ENCODE assay signal across 15 cellular contexts in genomic region chr5:35317586-35317985, GRCh38.
A peak's percentile ranks its signal among the peaks of the same experiment; 100 is the strongest.
DNase-seq lines count a peak whose midpoint lies in the region; ATAC-seq, FAIRE-seq and TF ChIP-seq lines count a peak whose summit lies in the region.
"Had no signal": no experiment of that assay in that cellular context is flagged by ENCODE, and none has a peak within 500 bp of the region (broad histone marks: within the 10 kb centered on the region; RNA-seq: fewer than 3 reads in every experiment).

No MANE protein-coding gene starts in this region.

- peaks cover 5 to 14% (median 9%) of the 10 kb centered on the region in 7 donors for H3K9me3 Mint-ChIP-seq in CD14-positive monocyte
- peaks cover 3% of the 10 kb centered on the region for H3K9me3 Mint-ChIP-seq in stimulated activated effector memory CD8-positive, alpha-beta T cell treated with anti-CD3 and anti-CD28 coated beads, Interleukin-12 subunit alpha, Interleukin-12 subunit beta, amount 100 ng/mL, for 72 hours
- H3K9me3 Mint-ChIP-seq: GM23338 had no signal

- no peak for ATAC-seq in GM12878
- ATAC-seq in stimulated activated effector memory CD8-positive, alpha-beta T cell treated with anti-CD3 and anti-CD28 coated beads, Interleukin-12 subunit alpha, Interleukin-12 subunit beta, amount 100 ng/mL, for 72 hours = no peak
- ATAC-seq in GM21723 (IDR thresholded peaks at IDR 0.05; ENCODE audit: unreplicated experiment) = no peak
- no peak for ATAC-seq in psoas muscle
- ATAC-seq: GM23338 had no signal

- TF ChIP-seq POLR2A in GM12878 (IDR thresholded peaks at IDR 0.05; ENCODE audit: low read depth, low read length) = no peak

- H3K27ac Mint-ChIP-seq in CD14-positive monocyte = peak overlapping the region in 5 of 7 donors; percentile 19 to 77 (median 27)
- peak overlapping the region; percentile 46 for H3K27ac Mint-ChIP-seq in stimulated activated effector memory CD8-positive, alpha-beta T cell treated with anti-CD3 and anti-CD28 coated beads, Interleukin-12 subunit alpha, Interleukin-12 subunit beta, amount 100 ng/mL, for 72 hours
- H3K27ac Mint-ChIP-seq: CD4-positive, CD25-positive, alpha-beta regulatory T cell; GM23338 had no signal

- TF ChIP-seq CTCF in CD14-positive monocyte (IDR thresholded peaks at IDR 0.05) (no peak), GM12878 (IDR thresholded peaks at IDR 0.05 in 2 of 3, conservative IDR thresholded peaks at IDR 0.05 in 1 of 3; ENCODE audit: control insufficient read depth in 2 of 3, extremely low read depth in 1 of 3, insufficient read depth in 1 of 3, low read depth in 3 of 3, low read length in 3 of 3) (no peak), psoas muscle (IDR thresholded peaks at IDR 0.05) (no peak)

- H4K5ac ChIP-seq in mesendoderm (ENCODE audit: low read length) = no peak overlapping the region

- no peak overlapping the region for H3K18ac ChIP-seq in mesendoderm (ENCODE audit: low read length)

- no peak for TF ChIP-seq EP300 in GM12878 (IDR thresholded peaks at IDR 0.05; ENCODE audit: borderline replicate concordance in 1 of 2, control insufficient read depth in 1 of 2, low read depth in 2 of 2, low read length in 2 of 2)

- H3K79me1 ChIP-seq in mesendoderm (ENCODE audit: low read length) = no peaks in the 10 kb centered on the region

- POLR2A ChIA-PET in GM12878 (lab: Charles Lee) = interaction anchor here (0.6 to 2.2 kb wide), 5 partner anchors 8 to 88 kb away, joined by 3 to 14 read pairs (median 6); partner anchors contain the start of gene PRLR

- no peak overlapping the region for H2BK5ac ChIP-seq in mesendoderm (ENCODE audit: low read length)

- H3K36me3 Mint-ChIP-seq in CD14-positive monocyte = peaks cover 2 to 6% of the 10 kb centered on the region in 2 donors
- H3K36me3 Mint-ChIP-seq in stimulated activated effector memory CD8-positive, alpha-beta T cell treated with anti-CD3 and anti-CD28 coated beads, Interleukin-12 subunit alpha, Interleukin-12 subunit beta, amount 100 ng/mL, for 72 hours = no peaks in the 10 kb centered on the region
- H3K36me3 Mint-ChIP-seq: CD4-positive, CD25-positive, alpha-beta regulatory T cell had no signal

- 79% methylated on average over 2 of the region's 2 CpGs for WGBS in GM12878 (ENCODE audit: insufficient coverage, insufficient replicate concordance, low lambda C conversion rate, missing lambda C conversion rate)
- no CpG with 5 or more reads among the region's 2 CpGs for whole genome bisulfite sequencing in mesendoderm (ENCODE audit: extremely low coverage, insufficient coverage, low lambda C conversion rate)
- 87 to 93% (median 90%) methylated on average over 2 of the region's 2 CpGs for WGBS in psoas muscle, 3 donors

- H3K27me3 ChIP-seq in GM12878 (replicated peaks in 1 of 2; ENCODE audit: control insufficient read depth in 2 of 2, insufficient read depth in 2 of 2, low read length in 1 of 2) (no peaks in the 10 kb centered on the region), mesendoderm (ENCODE audit: insufficient read depth, low read length, poor library complexity) (no peaks in the 10 kb centered on the region), psoas muscle (ENCODE audit: insufficient read depth in 3 of 3, low read length in 2 of 3) (no peaks in the 10 kb centered on the region)
- H3K27me3 ChIP-seq: BLaER1 had no signal

- no peak overlapping the region for H3K23ac ChIP-seq in mesendoderm (ENCODE audit: low read length)

- no peak overlapping the region for H3K4ac ChIP-seq in mesendoderm (ENCODE audit: low read depth, low read length)

- peaks cover 3% of the 10 kb centered on the region; the same call in 1 of the 3 replicates for H3K9me3 ChIP-seq in GM12878 (replicated peaks; ENCODE audit: control insufficient read depth, insufficient read depth, low read length)
- H3K9me3 ChIP-seq in psoas muscle = no peaks in the 10 kb centered on the region
- H3K9me3 ChIP-seq: BLaER1 had no signal

- no peak overlapping the region for H3K4me3 ChIP-seq in GM12878
- H3K4me3 ChIP-seq in mesendoderm (ENCODE audit: low read length) = no peak overlapping the region
- H3K4me3 ChIP-seq in psoas muscle = no peak overlapping the region
- H3K4me3 ChIP-seq: BLaER1, GM23338 had no signal

- no peak overlapping the region for H3K27ac ChIP-seq in GM12878 (ENCODE audit: control insufficient read depth, insufficient read depth)
- peak overlapping the region; percentile 7 for H3K27ac ChIP-seq in mesendoderm (ENCODE audit: low read depth, low read length)
- H3K27ac ChIP-seq in psoas muscle = no peak overlapping the region
- H3K27ac ChIP-seq: BLaER1 had no signal

- FAIRE-seq in GM12878 (lab: Jason Lieb, UNC) = no peak
- FAIRE-seq: GM12891 had no signal

- RAD21 ChIA-PET in GM12878 (lab: Charles Lee; ENCODE audit: unreplicated experiment) = interaction anchor here (0.7 to 2.8 kb wide), 14 partner anchors 10 to 227 kb away, joined by 3 to 23 read pairs (median 4); partner anchors contain the start of gene PRLR

- peaks cover 0 to 1% (median 0%) of the 10 kb centered on the region in 3 donors for H3K27me3 Mint-ChIP-seq in CD14-positive monocyte (ENCODE audit: low read depth in 3 of 3)
- H3K27me3 Mint-ChIP-seq: CD4-positive, CD25-positive, alpha-beta regulatory T cell had no signal

- SMC1A ChIA-PET in GM12878 (lab: Charles Lee; ENCODE audit: uncharacterized antibody, unreplicated experiment) = interaction anchor here (0.9 to 6.5 kb wide), 15 partner anchors 8 to 133 kb away, joined by 3 to 74 read pairs (median 7); partner anchors contain the start of gene PRLR

- H3K4me3 Mint-ChIP-seq in CD14-positive monocyte = no peak overlapping the region
- no peak overlapping the region for H3K4me3 Mint-ChIP-seq in stimulated activated effector memory CD8-positive, alpha-beta T cell treated with anti-CD3 and anti-CD28 coated beads, Interleukin-12 subunit alpha, Interleukin-12 subunit beta, amount 100 ng/mL, for 72 hours
- H3K4me3 Mint-ChIP-seq: CD4-positive, CD25-positive, alpha-beta regulatory T cell; GM23338 had no signal

- H3K9ac ChIP-seq in GM12878 (ENCODE audit: control insufficient read depth, insufficient read depth, low read length) (no peak overlapping the region), mesendoderm (ENCODE audit: low read length) (no peak overlapping the region)
- H3K9ac ChIP-seq: BLaER1 had no signal

- DNase-seq in CD14-positive monocyte (ENCODE audit: low spot score) (no peak), GM12878 (ENCODE audit: low read depth, low spot score) (no peak), mesendoderm (peak; percentile 85), RKO (ENCODE audit: low spot score) (no peak), psoas muscle (no peak)
- DNase-seq in stimulated activated effector memory CD8-positive, alpha-beta T cell treated with anti-CD3 and anti-CD28 coated beads, Interleukin-12 subunit alpha, Interleukin-12 subunit beta, amount 100 ng/mL, for 72 hours (ENCODE audit: low spot score in 2 of 2) = no peak
- DNase-seq: 8988T; AML-193; CD4-positive, CD25-positive, alpha-beta regulatory T cell; DMS79; H7 had no signal

- peaks cover 26% of the 10 kb centered on the region for H3K4me1 Mint-ChIP-seq in CD14-positive monocyte
- peaks cover 8% of the 10 kb centered on the region for H3K4me1 Mint-ChIP-seq in stimulated activated effector memory CD8-positive, alpha-beta T cell treated with anti-CD3 and anti-CD28 coated beads, Interleukin-12 subunit alpha, Interleukin-12 subunit beta, amount 100 ng/mL, for 72 hours
- H3K4me1 Mint-ChIP-seq: CD4-positive, CD25-positive, alpha-beta regulatory T cell; GM23338 had no signal

- intact Hi-C loops in CD14-positive monocyte (cut with micrococcal nuclease) = loop anchor here (10.0 kb wide), 2 partner anchors 157 to 167 kb away; no protein-coding TSS in a partner anchor
- intact Hi-C loops in GM12878 (cut with micrococcal nuclease; ENCODE audit: unreplicated experiment) = no loop called here
- intact Hi-C loops in psoas muscle (cut with DNase I) = no loop called here

- H3K4me2 ChIP-seq in GM12878 (ENCODE audit: control insufficient read depth, insufficient read depth) (no peak overlapping the region), mesendoderm (ENCODE audit: low read length) (no peak overlapping the region)
- H3K4me2 ChIP-seq: BLaER1, GM23338 had no signal

- H3K56ac ChIP-seq in mesendoderm (ENCODE audit: low read length) = no peak overlapping the region

- no peaks in the 10 kb centered on the region for H3K36me3 ChIP-seq in GM12878 (ENCODE audit: control insufficient read depth in 2 of 2, insufficient read depth in 2 of 2, low read length in 1 of 2)
- no peaks in the 10 kb centered on the region for H3K36me3 ChIP-seq in mesendoderm (ENCODE audit: control insufficient read depth, insufficient read depth, low read length)
- H3K36me3 ChIP-seq in psoas muscle (ENCODE audit: insufficient read depth in 1 of 2, low read depth in 1 of 2) = no peaks in the 10 kb centered on the region
- H3K36me3 ChIP-seq: BLaER1 had no signal

- in situ Hi-C loops in GM12878 (cut with MboI) = no loop called here

- H2BK15ac ChIP-seq in mesendoderm (replicated peaks; ENCODE audit: low read depth) = no peak overlapping the region

- H3K79me2 ChIP-seq in GM12878 (ENCODE audit: control insufficient read depth, insufficient read depth, low read length) (no peaks in the 10 kb centered on the region), mesendoderm (ENCODE audit: control insufficient read depth, insufficient read depth, low read length) (no peaks in the 10 kb centered on the region)

- H3K4me1 ChIP-seq in GM12878 (ENCODE audit: control insufficient read depth, insufficient read depth, low read length) (peaks cover 11% of the 10 kb centered on the region), mesendoderm (ENCODE audit: control insufficient read depth, low read depth, low read length) (no peaks in the 10 kb centered on the region), psoas muscle (no peaks in the 10 kb centered on the region)

- CTCF ChIA-PET in GM12878 (lab: Yijun Ruan, JAX) = interaction anchor here (1.0 to 3.3 kb wide), 10 partner anchors 9 to 119 kb away, joined by 3 to 11 read pairs (median 5); partner anchors contain the start of gene PRLR

- no peak for TF ChIP-seq RAD21 in GM12878 (IDR thresholded peaks at IDR 0.05; ENCODE audit: insufficient read depth, low read depth, low read length)

- no TSS peak for BruUV-seq in GM12878 (replicated peaks; lab: Mats Ljungman, UMichigan)

- H4K8ac ChIP-seq in mesendoderm (ENCODE audit: low read depth, low read length) = no peak overlapping the region

- H2AK5ac ChIP-seq in mesendoderm (ENCODE audit: low read length) = no peak overlapping the region

- no peak overlapping the region for H2BK120ac ChIP-seq in mesendoderm (ENCODE audit: low read depth, low read length)

- no peak overlapping the region for H2AFZ ChIP-seq in GM12878 (ENCODE audit: control insufficient read depth, low read depth, low read length)
- H2AFZ ChIP-seq: GM23338 had no signal

- H4K20me1 ChIP-seq in GM12878 (ENCODE audit: control insufficient read depth, insufficient read depth) = no peaks in the 10 kb centered on the region
- H4K20me1 ChIP-seq: BLaER1 had no signal

Comparison
In these comparisons a context has a peak if more than half of its experiments do, and no peak if none do; other contexts are left out.
1. intact Hi-C loops: an anchor here in CD14-positive monocyte (10.0 kb wide); none called in GM12878 and psoas muscle.